8 cellular contexts compared by ENCODE assay signal in genomic region chr10:124436191-124436638, GRCh38. TPM values are rescaled to one million over a fixed set of nuclear protein-coding genes. Genes with fewer than 3 reads are reported as not detected.
A peak's percentile ranks its signal among the peaks of the same experiment; 100 is the strongest.
DNase-seq lines count a peak whose midpoint lies in the region; ATAC-seq and TF ChIP-seq lines count a peak whose summit lies in the region.
"Had no signal": no experiment of that assay in that cellular context is flagged by ENCODE, and none has a peak within 500 bp of the region (broad histone marks: within the 10 kb centered on the region; RNA-seq: fewer than 3 reads in every experiment).

No MANE protein-coding gene starts in this region.

- no peaks in the 10 kb centered on the region for H3K79me2 ChIP-seq in Loucy (ENCODE audit: insufficient read depth, low read length)

- H3K9ac ChIP-seq in Loucy (ENCODE audit: low read depth, low read length, poor library complexity, severe bottlenecking) (no peak overlapping the region), mesenchymal stem cell (ENCODE audit: low read length) (no peak overlapping the region)

- H3K4me1 ChIP-seq in Loucy (ENCODE audit: insufficient read depth, low read length, poor library complexity, severe bottlenecking) (peaks cover 8% of the 10 kb centered on the region), mesenchymal stem cell (ENCODE audit: control insufficient read depth, insufficient read depth, low read depth, low read length) (no peaks in the 10 kb centered on the region)

- no peak overlapping the region for H3K18ac ChIP-seq in mesenchymal stem cell (ENCODE audit: low read depth in 1 of 2, low read length in 2 of 2)

- H2AFZ ChIP-seq in Loucy (ENCODE audit: low read length), result 0 out of 2 replicates have a peak overlapping the region, but pooled peaks have one; percentile 48
- no peak overlapping the region for H2AFZ ChIP-seq in mesenchymal stem cell (ENCODE audit: low read depth, low read length)

- no peaks in the 10 kb centered on the region for H3K79me1 ChIP-seq in mesenchymal stem cell (replicated peaks; ENCODE audit: low read length, poor library complexity, severe bottlenecking)

- H3K36me3 ChIP-seq in Loucy (ENCODE audit: insufficient read depth, low read length) (no peaks in the 10 kb centered on the region), mesenchymal stem cell (ENCODE audit: control insufficient read depth in 1 of 2, insufficient read depth in 2 of 2, low read depth in 1 of 2, low read length in 2 of 2) (no peaks in the 10 kb centered on the region)

- H2BK15ac ChIP-seq in mesenchymal stem cell (ENCODE audit: low read depth, poor library complexity, severe bottlenecking), result no peak overlapping the region

- H3K9me2 ChIP-seq in Loucy (replicated peaks; ENCODE audit: low read depth, low read length), result no peaks in the 10 kb centered on the region

- H3K4ac ChIP-seq in mesenchymal stem cell (ENCODE audit: low read depth in 1 of 2, low read length in 2 of 2), result no peak overlapping the region

- H3F3A ChIP-seq in Loucy (ENCODE audit: low read depth), result no peaks in the 10 kb centered on the region

- H4K8ac ChIP-seq in mesenchymal stem cell (ENCODE audit: low read length), result no peak overlapping the region

- H2BK120ac ChIP-seq in mesenchymal stem cell (ENCODE audit: low read depth, low read length), result no peak overlapping the region

- H3K14ac ChIP-seq in mesenchymal stem cell (ENCODE audit: low read length in 2 of 2), result no peak overlapping the region

- no peaks in the 10 kb centered on the region for H3K27me3 ChIP-seq in Loucy (ENCODE audit: insufficient read depth, low read length, poor library complexity, severe bottlenecking)
- H3K27me3 ChIP-seq in mesenchymal stem cell (ENCODE audit: control insufficient read depth in 1 of 2, insufficient read depth in 1 of 2, low read length in 2 of 2), result peaks cover 0 to 15% of the 10 kb centered on the region in 2 experiments

- H3K4me3 ChIP-seq in Loucy (ENCODE audit: low read length, poor library complexity, severe bottlenecking) (peak overlapping the region; percentile 35), mesenchymal stem cell (ENCODE audit: insufficient read depth in 1 of 2, low read depth in 1 of 2, low read length in 2 of 2) (no peak overlapping the region)

- TF ChIP-seq CTCF in Loucy (conservative IDR thresholded peaks at IDR 0.05; ENCODE audit: low read length), result no peak

- H2BK5ac ChIP-seq in mesenchymal stem cell (ENCODE audit: low read depth, low read length, poor library complexity, severe bottlenecking), result no peak overlapping the region

- H3K4me2 ChIP-seq in Loucy (ENCODE audit: low read depth, low read length, poor library complexity, severe bottlenecking), result peak overlapping the region; percentile 70
- H3K4me2 ChIP-seq in mesenchymal stem cell (ENCODE audit: low read length, poor library complexity, severe bottlenecking), result no peak overlapping the region

- DNase-seq in mesenchymal stem cell (peak; percentile 19), mucosa of gallbladder (ENCODE audit: low spot score) (no peak), NCI-H128 (lab: John Stamatoyannopoulos, UW; ENCODE audit: unreplicated experiment) (no peak), AML-193 (lab: John Stamatoyannopoulos, UW) (no peak)

- ATAC-seq in GM18907 (IDR thresholded peaks at IDR 0.05; ENCODE audit: unreplicated experiment) (peak; percentile 74), HG02763 (IDR thresholded peaks at IDR 0.05; ENCODE audit: unreplicated experiment) (peak; percentile 58)

- no peak overlapping the region for H3K23ac ChIP-seq in mesenchymal stem cell (ENCODE audit: low read length in 2 of 2)

- no peaks in the 10 kb centered on the region for H4K20me1 ChIP-seq in Loucy (ENCODE audit: insufficient read depth, low read length, poor library complexity, severe bottlenecking)

- H3K27ac ChIP-seq in mesenchymal stem cell (ENCODE audit: low read length, poor library complexity, severe bottlenecking), result no peak overlapping the region

- 74% methylated on average over 8 of the region's 8 CpGs for WGBS in mesenchymal stem cell

- H2AK5ac ChIP-seq in mesenchymal stem cell (ENCODE audit: low read length, severe bottlenecking), result no peak overlapping the region

- H2BK12ac ChIP-seq in mesenchymal stem cell (ENCODE audit: low read length in 2 of 2), result no peak overlapping the region

- H4K91ac ChIP-seq in mesenchymal stem cell (ENCODE audit: low read length), result no peak overlapping the region

- H3K9me3 ChIP-seq in Loucy (ENCODE audit: insufficient read depth, low read depth, low read length) (no peaks in the 10 kb centered on the region), mesenchymal stem cell (ENCODE audit: control insufficient read depth, low read length) (no peaks in the 10 kb centered on the region)

RNA-seq across cellular contexts. Expression of gene NKX1-2, which starts 13.6 kb away (rescaled TPM):
- polyA plus RNA-seq in mesenchymal stem cell (2013, experiment 1 of 2), result not detected
- polyA plus RNA-seq in mesenchymal stem cell (2013, experiment 2 of 2), result not detected
- total RNA-seq in mucosa of gallbladder, result 0.09 TPM
- total RNA-seq: activated T-helper 2 cell treated with anti-CD3 and anti-CD28 coated beads, Interferon-gamma antibody, Interleukin-2, Interleukin-4, amounts not matched to agents 10 μg/mL and 5 μg/mL and 100 μg/mL, durations not matched to agents 14 hours and 24 hours and 36 hours had no signal

RNA-seq across cellular contexts. Expression of gene OAT, which starts 17.5 kb away (rescaled TPM):
- polyA plus RNA-seq in mesenchymal stem cell (2013, experiment 1 of 2), result 96.7 TPM
- 101 TPM for polyA plus RNA-seq in mesenchymal stem cell (2013, experiment 2 of 2)
- 133 TPM for total RNA-seq in mucosa of gallbladder

RNA-seq across cellular contexts. Expression of gene LHPP, which starts 25.4 kb away (rescaled TPM):
- 11.3 TPM for polyA plus RNA-seq in mesenchymal stem cell (2013, experiment 1 of 2)
- polyA plus RNA-seq in mesenchymal stem cell (2013, experiment 2 of 2), result 11.0 TPM
- total RNA-seq in mucosa of gallbladder, result 35.9 TPM
